Comparison of ENCODE assay signal across 19 cellular contexts in genomic region chr12:87981495-87981894, GRCh38. TPM values are rescaled to one million over a fixed set of nuclear protein-coding genes. Genes with fewer than 3 reads are reported as not detected.
"Had no signal": no experiment of that assay in that cellular context is flagged by ENCODE, and none has a peak within 500 bp of the region (broad histone marks: within the 10 kb centered on the region; RNA-seq: fewer than 3 reads in every experiment).

No MANE protein-coding gene starts in this region.

- H3K27me3 ChIP-seq: adrenal gland, neutrophil, stomach, vagina had no signal

- H3K4me3 ChIP-seq: adrenal gland, lower lobe of right lung, skin epidermis, stomach, vagina had no signal

- H3K36me3 ChIP-seq: adrenal gland, lower lobe of right lung, neutrophil, stomach, vagina, WERI-Rb-1 had no signal

- H3K4me1 Mint-ChIP-seq: activated naive CD4-positive, alpha-beta T cell treated with anti-CD3 and anti-CD28 coated beads, Interleukin-2, amount 50 U/mL, for 24 hours had no signal

- H3K27ac ChIP-seq: adrenal gland, lower lobe of right lung, neutrophil, skin epidermis, stomach, vagina, WERI-Rb-1 had no signal

- H3K4me1 ChIP-seq: adrenal gland, lower lobe of right lung, stomach, vagina had no signal

- H3K27ac Mint-ChIP-seq: activated naive CD4-positive, alpha-beta T cell treated with anti-CD3 and anti-CD28 coated beads, Interleukin-2, amount 50 U/mL, for 24 hours; natural killer cell treated with Interleukin-12 subunit alpha and Interleukin-12 subunit beta and Interleukin-15 and Interleukin-18, amount 100 ng/mL, for 72 hours had no signal

- FAIRE-seq: endometrium had no signal

- H3K36me3 Mint-ChIP-seq: activated naive CD4-positive, alpha-beta T cell treated with anti-CD3 and anti-CD28 coated beads, Interleukin-2, amount 50 U/mL, for 24 hours; natural killer cell treated with Interleukin-12 subunit alpha and Interleukin-12 subunit beta and Interleukin-15 and Interleukin-18, amount 100 ng/mL, for 72 hours had no signal

- ATAC-seq: lower lobe of right lung; natural killer cell treated with Interleukin-12 subunit alpha and Interleukin-12 subunit beta and Interleukin-15 and Interleukin-18, amount 100 ng/mL, for 72 hours had no signal

- H3K4me3 Mint-ChIP-seq: activated naive CD4-positive, alpha-beta T cell treated with anti-CD3 and anti-CD28 coated beads, Interleukin-2, amount 50 U/mL, for 24 hours; natural killer cell treated with Interleukin-12 subunit alpha and Interleukin-12 subunit beta and Interleukin-15 and Interleukin-18, amount 100 ng/mL, for 72 hours had no signal

- H3K9me3 ChIP-seq: adrenal gland, lower lobe of right lung, neutrophil, stomach, vagina had no signal

- H3K9me3 Mint-ChIP-seq: activated naive CD4-positive, alpha-beta T cell treated with anti-CD3 and anti-CD28 coated beads, Interleukin-2, amount 50 U/mL, for 24 hours; natural killer cell treated with Interleukin-12 subunit alpha and Interleukin-12 subunit beta and Interleukin-15 and Interleukin-18, amount 100 ng/mL, for 72 hours had no signal

- H3K27me3 Mint-ChIP-seq: natural killer cell treated with Interleukin-12 subunit alpha and Interleukin-12 subunit beta and Interleukin-15 and Interleukin-18, amount 100 ng/mL, for 72 hours had no signal

- DNase-seq: activated CD4-positive, alpha-beta T cell treated with anti-CD3 and anti-CD28 coated beads, Interleukin-2, amount 50 U/mL, for 4 hours; activated gamma-delta T cell; adrenal gland; erythroblast; lower lobe of right lung; posterior cingulate gyrus; stimulated activated CD4-positive, alpha-beta T cell treated with anti-CD3 and anti-CD28 coated beads, Interleukin-15, amount 100 ng/mL, for 24 hours; stimulated activated CD4-positive, alpha-beta T cell treated with anti-CD3 and anti-CD28 coated beads, Interleukin-2, amount 100 ng/mL, for 48 hours; stomach; trophoblast cell; WERI-Rb-1 had no signal

RNA-seq across cellular contexts. Expression of gene C12orf50, which starts 47.7 kb away (rescaled TPM):
- total RNA-seq: lower lobe of right lung; natural killer cell treated with Interleukin-12 subunit alpha and Interleukin-12 subunit beta and Interleukin-15 and Interleukin-18, amount 100 ng/mL, for 72 hours; renal cortical epithelial cell; stomach; temporal lobe; vagina had no signal
- polyA plus RNA-seq: stomach had no signal
